ENCODE assay signal across 14 cellular contexts in genomic region chr6:54100411-54101006, GRCh38. TPM values are rescaled to one million over a fixed set of nuclear protein-coding genes. Genes with fewer than 3 reads are reported as not detected.
DNase-seq lines count a peak whose midpoint lies in the region; ATAC-seq, FAIRE-seq and TF ChIP-seq lines count a peak whose summit lies in the region.
"Had no signal": no experiment of that assay in that cellular context is flagged by ENCODE, and none has a peak within 500 bp of the region (broad histone marks: within the 10 kb centered on the region; RNA-seq: fewer than 3 reads in every experiment).

No MANE protein-coding gene starts in this region.

- H3K4me1 ChIP-seq in BE2C = no peaks in the 10 kb centered on the region
- H3K4me1 ChIP-seq: parathyroid adenoma had no signal

- no peak for TF ChIP-seq CTCF in BE2C (IDR thresholded peaks at IDR 0.05; ENCODE audit: low read depth, low read length)
- TF ChIP-seq CTCF in D721Med (IDR thresholded peaks at IDR 0.05; ENCODE audit: insufficient read depth, missing control alignments) = no peak

- ATAC-seq in GM18508 (IDR thresholded peaks at IDR 0.05; ENCODE audit: insufficient read depth, unreplicated experiment) (peak; percentile 98), GM19463 (IDR thresholded peaks at IDR 0.05; ENCODE audit: unreplicated experiment) (peak; percentile 81), HG02943 (IDR thresholded peaks at IDR 0.05; ENCODE audit: low read depth, unreplicated experiment) (peak; percentile 85), HG03520 (IDR thresholded peaks at IDR 0.05; ENCODE audit: unreplicated experiment) (peak; percentile 79), left colon (no peak)
- ATAC-seq: heart left ventricle, left cardiac atrium had no signal

- intact Hi-C loops in left colon (cut with DNase I, micrococcal nuclease) = no loop called here

- H3K27me3 ChIP-seq in BE2C = no peaks in the 10 kb centered on the region
- H3K27me3 ChIP-seq: heart left ventricle had no signal

- FAIRE-seq in urothelium cell line (lab: Jason Lieb, UNC) = no peak
- FAIRE-seq in D721Med (lab: Jason Lieb, UNC) = no peak

- DNase-seq in BE2C (no peak), left colon (no peak), urothelium cell line (ENCODE audit: low spot score) (no peak), D721Med (ENCODE audit: insufficient read length, low spot score) (no peak)
- DNase-seq: activated CD4-positive, alpha-beta T cell treated with anti-CD3 and anti-CD28 coated beads, Interleukin-2, amount 10 ng/mL, durations not matched to agents 7 days and 5 days; heart left ventricle; left cardiac atrium had no signal

- H3K36me3 ChIP-seq in BE2C = no peaks in the 10 kb centered on the region

- no peaks in the 10 kb centered on the region for H3K9me3 ChIP-seq in BE2C
- H3K9me3 ChIP-seq: heart left ventricle had no signal

- no peak overlapping the region for H3K4me3 ChIP-seq in BE2C (ENCODE audit: low read depth, low read length)
- H3K4me3 ChIP-seq: heart left ventricle had no signal

RNA-seq across cellular contexts. Expression of gene MLIP, which starts 10.7 kb away (rescaled TPM):
- polyA plus RNA-seq in BE2C (2012; ENCODE audit: insufficient read depth, insufficient read length, low read depth) = not detected
- total RNA-seq in left colon = 1 to 10 TPM; 2.1 to 2.7 TPM
- total RNA-seq: activated CD4-positive, alpha-beta T cell treated with anti-CD3 and anti-CD28 coated beads, Interleukin-2, amount 10 ng/mL, durations not matched to agents 7 days and 5 days; activated T-helper 1 cell treated with anti-CD3 and anti-CD28 coated beads, Interleukin-12 subunit alpha, Interleukin-12 subunit beta, Interleukin-2, Interleukin-4 antibody, amounts not matched to agents 30 ng/mL and 10 ng/mL and 1 ng/mL, durations not matched to agents 14 hours and 24 hours and 36 hours; chondrocyte had no signal
